22 cellular contexts compared by ENCODE assay signal in the genomic region with DNA sequence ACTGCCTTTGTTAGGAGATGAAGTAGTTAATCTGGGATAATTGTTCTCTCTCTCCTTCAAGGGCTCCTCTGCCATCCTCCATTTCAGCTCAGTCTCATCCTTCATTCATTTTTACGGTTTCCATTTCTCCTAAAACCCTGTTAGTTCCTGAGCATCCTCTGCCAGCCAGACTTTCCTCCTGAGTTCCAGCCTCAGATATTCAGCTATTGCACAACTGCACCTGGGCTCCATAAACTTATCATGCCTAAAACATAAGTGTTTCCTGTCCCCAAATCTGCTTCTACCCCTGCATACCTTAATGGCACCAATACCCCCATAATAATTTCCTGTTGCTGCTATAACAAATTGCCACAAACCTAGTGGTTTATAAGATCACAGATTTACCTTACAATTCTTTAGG. TPM values are rescaled to one million over a fixed set of nuclear protein-coding genes. Genes with fewer than 3 reads are reported as not detected.
DNase-seq lines count a peak whose midpoint lies in the region; ATAC-seq, FAIRE-seq and TF ChIP-seq lines count a peak whose summit lies in the region.
"Had no signal": no experiment of that assay in that cellular context is flagged by ENCODE, and none has a peak within 500 bp of the region (broad histone marks: within the 10 kb centered on the region; RNA-seq: fewer than 3 reads in every experiment).

No MANE protein-coding gene starts in this region.

- no peak overlapping the region for H2BK120ac ChIP-seq in neuronal stem cell (ENCODE audit: low read depth, low read length)

- no peak for DNase-seq in HepG2 (ENCODE audit: low spot score)
- DNase-seq in right lobe of liver: no peak
- DNase-seq in K562 (ENCODE audit: extremely low read depth in 1 of 4, low spot score in 3 of 4): no peak
- no peak for DNase-seq in neuronal stem cell (ENCODE audit: low spot score)
- DNase-seq in DMS53 (lab: John Stamatoyannopoulos, UW): no peak
- DNase-seq in adrenal gland: no peak
- DNase-seq: Caco-2; CD4-positive, CD25-positive, alpha-beta regulatory T cell; CD8-positive, alpha-beta T cell; DMS153; DMS79; EL; GDM1; GOT3; HFFc6 had no signal

- H3K79me1 ChIP-seq in neuronal stem cell (ENCODE audit: low read depth, low read length): no peaks in the 10 kb centered on the region

- TF ChIP-seq POLR2A in HepG2 (IDR thresholded peaks at IDR 0.05; ENCODE audit: insufficient read depth in 1 of 2, low read depth in 2 of 2, low read length in 2 of 2) (no peak), right lobe of liver (IDR thresholded peaks at IDR 0.05) (no peak), K562 (conservative IDR thresholded peaks at IDR 0.05) (no peak), adrenal gland (IDR thresholded peaks at IDR 0.05) (no peak)

- H3K27me3 ChIP-seq in HepG2 (ENCODE audit: control insufficient read depth in 1 of 2, insufficient read depth in 2 of 2, low read length in 2 of 2) (peaks cover 0 to 8% of the 10 kb centered on the region in 2 experiments; a peak in 1 of 5 replicates), right lobe of liver (no peaks in the 10 kb centered on the region), K562 (ENCODE audit: control insufficient read depth in 2 of 2, insufficient read depth in 2 of 2, low read length in 2 of 2) (peaks cover 19 to 45% of the 10 kb centered on the region in 2 experiments), neuronal stem cell (ENCODE audit: control insufficient read depth in 3 of 3, insufficient read depth in 3 of 3, low read depth in 1 of 3, low read length in 3 of 3) (peaks cover 0 to 16% (median 0%) of the 10 kb centered on the region in 3 experiments), adrenal gland (no peaks in the 10 kb centered on the region)
- H3K27me3 ChIP-seq: BLaER1 had no signal

- H4K20me1 ChIP-seq in HepG2 (ENCODE audit: insufficient read depth, low read length) (no peaks in the 10 kb centered on the region), K562 (replicated peaks; ENCODE audit: control insufficient read depth, insufficient read depth, low read length) (no peaks in the 10 kb centered on the region)
- H4K20me1 ChIP-seq: BLaER1 had no signal

- no peak overlapping the region for H3K18ac ChIP-seq in neuronal stem cell (ENCODE audit: low read length)

- CTCF ChIA-PET in HepG2 (lab: Yijun Ruan, JAX; ENCODE audit: low intra/inter-chr PET ratio, low total read pairs) (no interaction called here), K562 (lab: Yijun Ruan, JAX; ENCODE audit: low intra/inter-chr PET ratio) (no interaction called here)

- no peak for FAIRE-seq in HepG2 (lab: Jason Lieb, UNC)
- no peak for FAIRE-seq in K562 (lab: Jason Lieb, UNC)
- FAIRE-seq: A204.1, GM12878, H54 had no signal

- H3K4me3 ChIP-seq in HepG2 (replicated peaks in 1 of 3; ENCODE audit: insufficient read depth in 1 of 3, low read depth in 2 of 3, low read length in 3 of 3) (no peak overlapping the region), right lobe of liver (no peak overlapping the region), K562 (no peak overlapping the region), neuronal stem cell (ENCODE audit: low read length in 2 of 2) (no peak overlapping the region), adrenal gland (no peak overlapping the region)
- H3K4me3 ChIP-seq: BLaER1, GM12878, HAP-1 had no signal

- no peak overlapping the region for H4K91ac ChIP-seq in neuronal stem cell (ENCODE audit: low read depth, low read length, poor library complexity)

- H3K4ac ChIP-seq in neuronal stem cell (ENCODE audit: low read length): no peak overlapping the region

- H3K14ac ChIP-seq in neuronal stem cell (ENCODE audit: low read length): no peak overlapping the region

- no peak overlapping the region for H2BK15ac ChIP-seq in neuronal stem cell (ENCODE audit: low read length)

- no peak overlapping the region for H3K23ac ChIP-seq in neuronal stem cell (ENCODE audit: low read depth, low read length, poor library complexity)

- no peak overlapping the region for H3K9ac ChIP-seq in HepG2 (ENCODE audit: insufficient read depth, low read depth, low read length)
- no peak overlapping the region for H3K9ac ChIP-seq in K562 (ENCODE audit: insufficient read depth in 1 of 2, low read depth in 2 of 2, low read length in 2 of 2)
- no peak overlapping the region for H3K9ac ChIP-seq in neuronal stem cell (ENCODE audit: low read depth, low read length, poor library complexity)
- H3K9ac ChIP-seq: BLaER1 had no signal

- no peak overlapping the region for H2BK5ac ChIP-seq in neuronal stem cell (ENCODE audit: low read length)

- no peaks in the 10 kb centered on the region for H3K9me1 ChIP-seq in K562 (ENCODE audit: control insufficient read depth, insufficient read depth, low read length)

- H2AK5ac ChIP-seq in neuronal stem cell (ENCODE audit: low read depth, low read length): no peak overlapping the region

- intact Hi-C loops in HepG2 (cut with micrococcal nuclease; ENCODE audit: unreplicated experiment) (no loop called here), right lobe of liver (cut with DNase I) (no loop called here), K562 (cut with micrococcal nuclease) (no loop called here), adrenal gland (cut with DNase I) (no loop called here)

- H4K8ac ChIP-seq in neuronal stem cell (ENCODE audit: low read depth, low read length): no peak overlapping the region

- H3K27ac ChIP-seq in HepG2 (ENCODE audit: extremely low read length, insufficient read depth, low read length) (no peak overlapping the region), right lobe of liver (no peak overlapping the region), K562 (ENCODE audit: extremely low read depth, low read depth, low read length) (no peak overlapping the region), neuronal stem cell (replicated peaks; ENCODE audit: low read length) (no peak overlapping the region), adrenal gland (no peak overlapping the region)
- H3K27ac ChIP-seq: 22Rv1, BLaER1, C4-2B had no signal

- POLR2A ChIA-PET in HepG2 (lab: Yijun Ruan, JAX): no interaction called here
- POLR2A ChIA-PET in K562 (lab: Yijun Ruan, JAX): no interaction called here

- H2BK12ac ChIP-seq in neuronal stem cell (ENCODE audit: low read length): no peak overlapping the region

- H3K4me2 ChIP-seq in HepG2 (ENCODE audit: low read depth, low read length) (no peak overlapping the region), K562 (ENCODE audit: insufficient read depth, low read length) (no peak overlapping the region), neuronal stem cell (ENCODE audit: insufficient read depth, low read length, poor library complexity, severe bottlenecking) (no peak overlapping the region)
- H3K4me2 ChIP-seq: BLaER1 had no signal

- H2AFZ ChIP-seq in HepG2 (ENCODE audit: low read length): no peak overlapping the region
- no peak overlapping the region for H2AFZ ChIP-seq in K562 (ENCODE audit: low read depth, low read length)
- H2AFZ ChIP-seq in neuronal stem cell (ENCODE audit: low read length): peak overlapping the region; percentile 68

- TF ChIP-seq RAD21 in HepG2 (CRISPR knock-in tag; IDR thresholded peaks at IDR 0.05) (no peak), K562 (CRISPR knock-in tag; conservative IDR thresholded peaks at IDR 0.05 in 1 of 2, IDR thresholded peaks at IDR 0.05 in 1 of 2) (no peak)

- WGBS in HepG2 (ENCODE audit: low lambda C conversion rate): 27% methylated on average over 1 of the region's 1 CpG
- 50% methylated on average over 1 of the region's 1 CpG for WGBS in right lobe of liver (ENCODE audit: insufficient coverage, low coverage, low lambda C conversion rate, missing lambda C conversion rate)
- WGBS in K562 (ENCODE audit: insufficient coverage, low coverage, missing lambda C conversion rate): 0% methylated on average over 1 of the region's 1 CpG
- WGBS in neuronal stem cell (ENCODE audit: extremely low coverage in 2 of 2, insufficient read length in 2 of 2, insufficient replicate concordance in 1 of 2), 2 donors: no CpG with 5 or more reads among the region's 1 CpG
- WGBS in adrenal gland, 4 donors: 54 to 74% (median 63%) methylated on average over 1 of the region's 1 CpG

- in situ Hi-C loops in HepG2 (cut with HindIII; ENCODE audit: extremely low pct_ligation_motif_present, low pct_unique_long_range_greater_than_20kb) (no loop called here), K562 (cut with MboI) (no loop called here)

- H3K79me2 ChIP-seq in HepG2 (ENCODE audit: insufficient read depth, low read length): no peaks in the 10 kb centered on the region
- no peaks in the 10 kb centered on the region for H3K79me2 ChIP-seq in K562 (ENCODE audit: control insufficient read depth, insufficient read depth, low read length)

- no peak for TF ChIP-seq EP300 in HepG2 (IDR thresholded peaks at IDR 0.05; ENCODE audit: low read depth in 2 of 2, low read length in 2 of 2)
- no peak for TF ChIP-seq EP300 in HepG2 (CRISPR knock-in tag; IDR thresholded peaks at IDR 0.05; ENCODE audit: borderline replicate concordance)
- TF ChIP-seq EP300 in K562 (IDR thresholded peaks at IDR 0.05; ENCODE audit: low read length): no peak

- no peaks in the 10 kb centered on the region for H3K4me1 ChIP-seq in HepG2 (ENCODE audit: insufficient read depth, low read length)
- H3K4me1 ChIP-seq in right lobe of liver: no peaks in the 10 kb centered on the region
- no peaks in the 10 kb centered on the region for H3K4me1 ChIP-seq in K562 (replicated peaks in 1 of 2; ENCODE audit: control insufficient read depth in 2 of 2, insufficient read depth in 2 of 2, low read length in 2 of 2)
- peaks cover 2 to 11% of the 10 kb centered on the region in 2 donors for H3K4me1 ChIP-seq in neuronal stem cell (ENCODE audit: control insufficient read depth in 2 of 2, insufficient read depth in 1 of 2, low read depth in 1 of 2, low read length in 2 of 2)
- H3K4me1 ChIP-seq in adrenal gland (replicated peaks in 1 of 2): no peaks in the 10 kb centered on the region
- H3K4me1 ChIP-seq: BLaER1, HAP-1 had no signal

- ATAC-seq in HepG2 (no peak), right lobe of liver (no peak), K562 (no peak)
- ATAC-seq: CD8-positive, alpha-beta T cell; GM12878 had no signal

- H3K9me3 ChIP-seq in HepG2 (ENCODE audit: low read length) (no peaks in the 10 kb centered on the region), right lobe of liver (no peaks in the 10 kb centered on the region), K562 (replicated peaks; ENCODE audit: control insufficient read depth, insufficient read depth, low read depth, low read length) (no peaks in the 10 kb centered on the region), neuronal stem cell (replicated peaks in 1 of 2; ENCODE audit: control insufficient read depth in 2 of 2, insufficient read depth in 1 of 2, low read depth in 1 of 2, low read length in 2 of 2) (no peaks in the 10 kb centered on the region), adrenal gland (replicated peaks in 1 of 3) (no peaks in the 10 kb centered on the region)
- H3K9me3 ChIP-seq: BLaER1, Caco-2, HAP-1 had no signal

- H3K36me3 ChIP-seq in HepG2 (replicated peaks in 1 of 2; ENCODE audit: control insufficient read depth in 1 of 2, insufficient read depth in 2 of 2, low read length in 2 of 2) (no peaks in the 10 kb centered on the region), right lobe of liver (no peaks in the 10 kb centered on the region), K562 (ENCODE audit: control insufficient read depth, insufficient read depth, low read length) (no peaks in the 10 kb centered on the region), neuronal stem cell (replicated peaks in 1 of 2; ENCODE audit: control insufficient read depth in 2 of 2, insufficient read depth in 2 of 2, low read length in 2 of 2) (no peaks in the 10 kb centered on the region), adrenal gland (replicated peaks in 1 of 2) (no peaks in the 10 kb centered on the region)
- H3K36me3 ChIP-seq: BLaER1, HAP-1 had no signal

- BruUV-seq in HepG2 (replicated peaks; lab: Mats Ljungman, UMichigan) (no TSS peak), K562 (replicated peaks; lab: Mats Ljungman, UMichigan) (no TSS peak)

- TF ChIP-seq CTCF in HepG2 (CRISPR knock-in tag; IDR thresholded peaks at IDR 0.05) (no peak), right lobe of liver (IDR thresholded peaks at IDR 0.05) (no peak), K562 (IDR thresholded peaks at IDR 0.05 in 2 of 3, conservative IDR thresholded peaks at IDR 0.05 in 1 of 3; ENCODE audit: insufficient read depth in 2 of 3, low read depth in 1 of 3, low read length in 3 of 3) (no peak), adrenal gland (IDR thresholded peaks at IDR 0.05) (no peak)

RNA-seq across cellular contexts. Expression of a gene that starts 39.6 kb away (rescaled TPM):
- total RNA-seq in HepG2 (2016; rRNA removed; fragmentation: Illumina TruSeq; extraction: Trizol) (9.3 and 13.3 TPM in 2 replicates), right lobe of liver (10 to 100 TPM; 12.5 to 29.1 (median 17.1) TPM), K562 (2014; rRNA removed) (not detected in 2 replicates), K562 (2014; rRNA removed; fragmentation: Illumina TruSeq; extraction: Trizol) (not detected in 2 replicates), K562 (2015; rRNA removed; fragmentation: Illumina TruSeq; extraction: Trizol) (not detected in 2 replicates), K562 (2021) (0.25 and 0.35 TPM in 2 replicates), adrenal gland (10 to 100 TPM; 13.7 to 44.5 (median 28.7) TPM)
- total RNA-seq in HepG2 (2016; cell fraction: cytosol; rRNA removed; fragmentation: Illumina TruSeq; extraction: Trizol; ENCODE audit: low read depth): 19.4 and 23.0 TPM in 2 replicates
- 9.5 and 12.4 TPM in 2 replicates for total RNA-seq in HepG2 (2016; cell fraction: insoluble cytoplasmic fraction; rRNA removed; fragmentation: Illumina TruSeq; extraction: Trizol)
- total RNA-seq in HepG2 (2016; cell fraction: membrane; rRNA removed; fragmentation: Illumina TruSeq; extraction: Trizol): 7.5 and 8.0 TPM in 2 replicates
- 11.8 and 12.5 TPM in 2 replicates for total RNA-seq in HepG2 (2016; cell fraction: nucleus; rRNA removed; fragmentation: Illumina TruSeq; extraction: Trizol)
- polyA plus RNA-seq in HepG2 (2011; rRNA removed) (15.8 and 19.0 TPM in 2 replicates), K562 (2011; rRNA removed) (0.06 and 0.11 TPM in 2 replicates), K562 (2014; fragmentation: Illumina TruSeq; extraction: Trizol) (0.03 TPM in 1 of 2 replicates, not detected in the other), K562 (2014; fragmentation: Nextera tagmentation; extraction: Ambion mirVana) (not detected), K562 (2014; rRNA removed) (0.07 TPM in 1 of 2 replicates, not detected in the other), adrenal gland (10 to 100 TPM; 10.1 to 23.6 (median 10.3) TPM)
- 11.5 and 12.7 TPM in 2 replicates for polyA plus RNA-seq in HepG2 (2011; cell fraction: cytosol; rRNA removed)
- 51.5 and 56.0 TPM in 2 replicates for polyA plus RNA-seq in HepG2 (2011; cell fraction: nucleus; rRNA removed)
- 12.2 and 14.5 TPM in 2 replicates for polyA plus RNA-seq in HepG2 (2012)
- 1.2 and 1.3 TPM in 2 replicates for polyA plus RNA-seq in HepG2 (2016; cell fraction: cytosol; fragmentation: Illumina TruSeq; extraction: Trizol; ENCODE audit: low read depth)
- 12.0 and 16.7 TPM in 2 replicates for polyA plus RNA-seq in HepG2 (2016; cell fraction: insoluble cytoplasmic fraction; fragmentation: Illumina TruSeq; extraction: Trizol; ENCODE audit: low read depth)
- 3.4 and 3.9 TPM in 2 replicates for polyA plus RNA-seq in HepG2 (2016; cell fraction: membrane; fragmentation: Illumina TruSeq; extraction: Trizol; ENCODE audit: low read depth)
- 29.9 and 34.7 TPM in 2 replicates for polyA plus RNA-seq in HepG2 (2016; cell fraction: nucleus; fragmentation: Illumina TruSeq; extraction: Trizol; ENCODE audit: insufficient read depth, low read depth)
- polyA minus RNA-seq in HepG2 (2011; rRNA and poly(A)+ RNA removed; ENCODE audit: low replicate concordance): 50.6 and 65.9 TPM in 2 replicates
- 12.0 and 12.7 TPM in 2 replicates for polyA minus RNA-seq in HepG2 (2011; cell fraction: cytosol; rRNA and poly(A)+ RNA removed)
- 40.8 and 41.1 TPM in 2 replicates for polyA minus RNA-seq in HepG2 (2011; cell fraction: nucleus; rRNA and poly(A)+ RNA removed)
- 0.12 TPM in 1 of 2 replicates, not detected in the other for total RNA-seq in K562 (2011; cell fraction: chromatin; rRNA removed; ENCODE audit: low replicate concordance)
- 0.13 TPM in 1 of 2 replicates, not detected in the other for total RNA-seq in K562 (2011; cell fraction: nucleolus; rRNA removed)
- not detected in 2 replicates for total RNA-seq in K562 (2011; cell fraction: nucleoplasm; rRNA removed)
- 0.10 and 0.16 TPM in 2 replicates for polyA plus RNA-seq in K562 (2011; cell fraction: cytosol; rRNA removed)
- 0.13 and 0.31 TPM in 2 replicates for polyA plus RNA-seq in K562 (2011; cell fraction: nucleus; rRNA removed)
- 0.08 and 0.32 TPM in 2 replicates for polyA plus RNA-seq in K562 (2012)
- 0.11 and 0.21 TPM in 2 replicates for polyA minus RNA-seq in K562 (2011; rRNA and poly(A)+ RNA removed)
- polyA minus RNA-seq in K562 (2011; cell fraction: cytosol; rRNA and poly(A)+ RNA removed): 2.0 TPM in 1 of 2 replicates, not detected in the other
- under 0.01 and 0.11 TPM in 2 replicates for polyA minus RNA-seq in K562 (2011; cell fraction: nucleus; rRNA and poly(A)+ RNA removed)
- polyA plus RNA-seq in neuronal stem cell (2013, experiment 1 of 2): 16.2 TPM
- 16.8 TPM for polyA plus RNA-seq in neuronal stem cell (2013, experiment 2 of 2)
- polyA plus RNA-seq: CD4-positive, CD25-positive, alpha-beta regulatory T cell had no signal

Comparison
In these comparisons a context has a peak if more than half of its experiments do, and no peak if none do; other contexts are left out.
1. RNA of a gene that starts 39.6 kb away (total RNA-seq): 13.7 to 44.5 TPM in adrenal gland, 12.5 to 29.1 TPM in right lobe of liver and 7.5 to 23.0 TPM in HepG2; 0.12 to 0.35 TPM in K562; every median in the first group is over 4 times any median in the second.